Comparison of ENCODE assay signal across 10 cellular contexts in genomic region chr10:50993817-50994251, GRCh38.
DNase-seq lines count a peak whose midpoint lies in the region; ATAC-seq, FAIRE-seq and TF ChIP-seq lines count a peak whose summit lies in the region.
"Had no signal": no experiment of that assay in that cellular context is flagged by ENCODE, and none has a peak within 500 bp of the region (broad histone marks: within the 10 kb centered on the region; RNA-seq: fewer than 3 reads in every experiment).

No MANE protein-coding gene starts in this region.

- peak overlapping the region in 1 of 2 experiments; percentile 71 for H2BK12ac ChIP-seq in mesenchymal stem cell (ENCODE audit: low read length in 2 of 2)

- peak overlapping the region; percentile 54 for H4K8ac ChIP-seq in mesenchymal stem cell (ENCODE audit: low read length)

- TF ChIP-seq CTCF in transverse colon (IDR thresholded peaks at IDR 0.05): no peak

- ATAC-seq in natural killer cell treated with Interleukin-12 subunit alpha and Interleukin-12 subunit beta and Interleukin-15 and Interleukin-18, amount 100 ng/mL, for 72 hours: no peak

- peak overlapping the region; percentile 98 for H2BK120ac ChIP-seq in mesenchymal stem cell (ENCODE audit: low read depth, low read length)

- H3K4ac ChIP-seq in mesenchymal stem cell (ENCODE audit: low read depth in 1 of 2, low read length in 2 of 2): peak overlapping the region in 1 of 2 experiments; percentile 90

- H3K4me1 Mint-ChIP-seq in natural killer cell treated with Interleukin-12 subunit alpha and Interleukin-12 subunit beta and Interleukin-15 and Interleukin-18, amount 100 ng/mL, for 72 hours (ENCODE audit: low read depth in 2 of 2): peaks cover 0 to 4% of the 10 kb centered on the region in 2 donors

- FAIRE-seq in GM12891 (lab: Jason Lieb, UNC): no peak

- H3K27me3 ChIP-seq in HUES6 (ENCODE audit: control insufficient read depth, insufficient read depth, low read length): peaks cover 55% of the 10 kb centered on the region
- H3K27me3 ChIP-seq in mesenchymal stem cell (ENCODE audit: control insufficient read depth in 1 of 2, insufficient read depth in 1 of 2, low read length in 2 of 2): no peaks in the 10 kb centered on the region
- no peaks in the 10 kb centered on the region for H3K27me3 ChIP-seq in transverse colon

- peak overlapping the region in 1 of 2 experiments; percentile 93 for H3K18ac ChIP-seq in mesenchymal stem cell (ENCODE audit: low read depth in 1 of 2, low read length in 2 of 2)

- H4K91ac ChIP-seq in mesenchymal stem cell (ENCODE audit: low read length): peak overlapping the region; percentile 22

- in situ Hi-C loops in transverse colon (cut with MboI; ENCODE audit: low pct_ligation_motif_present in 1 of 4, low pct_unique_long_range_greater_than_20kb in 1 of 4, low sequenced_read_pairs in 3 of 4): loop anchor here in 2 of 4 donors (10.0 kb wide), 2 partner anchors 431 to 1221 kb away; no protein-coding TSS in a partner anchor

- H2AFZ ChIP-seq in mesenchymal stem cell (ENCODE audit: low read depth, low read length): no peak overlapping the region

- no peak overlapping the region for H2AK5ac ChIP-seq in mesenchymal stem cell (ENCODE audit: low read length, severe bottlenecking)

- H3K9me3 ChIP-seq in HUES6 (ENCODE audit: control insufficient read depth, insufficient read depth, low read depth, low read length) (no peaks in the 10 kb centered on the region), mesenchymal stem cell (ENCODE audit: control insufficient read depth, low read length) (no peaks in the 10 kb centered on the region), transverse colon (no peaks in the 10 kb centered on the region)

- no peaks in the 10 kb centered on the region for H3K79me1 ChIP-seq in mesenchymal stem cell (replicated peaks; ENCODE audit: low read length, poor library complexity, severe bottlenecking)

- H3K9ac ChIP-seq in HUES6 (ENCODE audit: low read length) (no peak overlapping the region), mesenchymal stem cell (ENCODE audit: low read length) (peak overlapping the region; percentile 92)

- no peak overlapping the region for H3K4me3 Mint-ChIP-seq in natural killer cell treated with Interleukin-12 subunit alpha and Interleukin-12 subunit beta and Interleukin-15 and Interleukin-18, amount 100 ng/mL, for 72 hours

- H3K36me3 ChIP-seq in HUES6 (ENCODE audit: control insufficient read depth, insufficient read depth, low read length): no peaks in the 10 kb centered on the region
- no peaks in the 10 kb centered on the region for H3K36me3 ChIP-seq in mesenchymal stem cell (ENCODE audit: control insufficient read depth in 1 of 2, insufficient read depth in 2 of 2, low read depth in 1 of 2, low read length in 2 of 2)
- H3K36me3 ChIP-seq in transverse colon: no peaks in the 10 kb centered on the region

- no peak overlapping the region for H2BK15ac ChIP-seq in mesenchymal stem cell (ENCODE audit: low read depth, poor library complexity, severe bottlenecking)

- TF ChIP-seq POLR2A in transverse colon (IDR thresholded peaks at IDR 0.05) (no peak), GM12891 (IDR thresholded peaks at IDR 0.05; ENCODE audit: low read depth, low read length) (no peak)

- no peak for TF ChIP-seq EP300 in transverse colon (IDR thresholded peaks at IDR 0.05; ENCODE audit: low read depth)

- no peak overlapping the region for H3K27ac Mint-ChIP-seq in natural killer cell treated with Interleukin-12 subunit alpha and Interleukin-12 subunit beta and Interleukin-15 and Interleukin-18, amount 100 ng/mL, for 72 hours

- H3K27me3 Mint-ChIP-seq in natural killer cell treated with Interleukin-12 subunit alpha and Interleukin-12 subunit beta and Interleukin-15 and Interleukin-18, amount 100 ng/mL, for 72 hours: peaks cover 30 to 38% of the 10 kb centered on the region in 2 donors

- H3K4me2 ChIP-seq in mesenchymal stem cell (ENCODE audit: low read length, poor library complexity, severe bottlenecking): peak overlapping the region; percentile 85

- intact Hi-C loops in transverse colon (cut with DNase I; ENCODE audit: low total_unique reads): loop anchor here (10.0 kb wide), 1 partner anchor 1221 kb away; no protein-coding TSS in a partner anchor

- H3K4me3 ChIP-seq in HUES6 (ENCODE audit: low read depth, low read length) (peak overlapping the region; percentile 25; the same call in 1 of the 2 replicates), mesenchymal stem cell (ENCODE audit: insufficient read depth in 1 of 2, low read depth in 1 of 2, low read length in 2 of 2) (peak overlapping the region in 1 of 2 experiments; percentile 97), transverse colon (peak overlapping the region in 3 of 4 donors; percentile 2 to 89 (median 69))

- no peak overlapping the region for H3K23ac ChIP-seq in mesenchymal stem cell (ENCODE audit: low read length in 2 of 2)

- no peak overlapping the region for H2BK5ac ChIP-seq in mesenchymal stem cell (ENCODE audit: low read depth, low read length, poor library complexity, severe bottlenecking)

- peaks cover 16% of the 10 kb centered on the region for H3K4me1 ChIP-seq in HUES6 (ENCODE audit: control insufficient read depth, insufficient read depth, low read length)
- H3K4me1 ChIP-seq in mesenchymal stem cell (ENCODE audit: control insufficient read depth, insufficient read depth, low read depth, low read length): peaks cover 17% of the 10 kb centered on the region
- H3K4me1 ChIP-seq in transverse colon: peaks cover 0 to 33% (median 28%) of the 10 kb centered on the region in 4 donors

- WGBS in mesenchymal stem cell: 0% methylated on average over 2 of the region's 3 CpGs
- 12 to 14% methylated on average over 3 of the region's 3 CpGs for WGBS in transverse colon (ENCODE audit: low coverage in 1 of 2), 2 donors

- H3K27ac ChIP-seq in HUES6 (ENCODE audit: low read depth, low read length): no peak overlapping the region
- H3K27ac ChIP-seq in mesenchymal stem cell (ENCODE audit: low read length, poor library complexity, severe bottlenecking): peak overlapping the region; percentile 62
- peak overlapping the region; percentile 83 to 89 (median 88) for H3K27ac ChIP-seq in transverse colon

- DNase-seq in epidermal melanocyte (ENCODE audit: insufficient read length, low spot score) (peak; percentile 58), mesenchymal stem cell (peak; percentile 93), transverse colon (no peak), globus pallidus (ENCODE audit: low spot score) (no peak), NCI-H187 treated with DMSO at 0.1 percent for 48 hours (lab: John Stamatoyannopoulos, UW) (no peak), GM12891 (ENCODE audit: insufficient read length, low spot score) (no peak)
- DNase-seq in natural killer cell treated with Interleukin-12 subunit alpha and Interleukin-12 subunit beta and Interleukin-15 and Interleukin-18, amount 100 ng/mL, for 72 hours (ENCODE audit: low spot score): no peak
- DNase-seq: activated CD4-positive, alpha-beta T cell treated with anti-CD3 and anti-CD28 coated beads, Interleukin-2, amount 50 U/mL, for 1 hour; anterior cingulate cortex had no signal

- H3K14ac ChIP-seq in mesenchymal stem cell (ENCODE audit: low read length in 2 of 2): peak overlapping the region in 1 of 2 experiments; percentile 62

- no peaks in the 10 kb centered on the region for H3K9me3 Mint-ChIP-seq in natural killer cell treated with Interleukin-12 subunit alpha and Interleukin-12 subunit beta and Interleukin-15 and Interleukin-18, amount 100 ng/mL, for 72 hours

- H3K36me3 Mint-ChIP-seq in natural killer cell treated with Interleukin-12 subunit alpha and Interleukin-12 subunit beta and Interleukin-15 and Interleukin-18, amount 100 ng/mL, for 72 hours: no peaks in the 10 kb centered on the region

TF ChIP-seq in GM12891, 5 proteins besides CTCF, POLR2A, EP300 and RAD21:
- TF ChIP-seq POLR2AphosphoS5 (IDR thresholded peaks at IDR 0.05; ENCODE audit: low read depth, low read length) (no peak), POU2F2 (IDR thresholded peaks at IDR 0.05; ENCODE audit: low read depth, low read length) (no peak), TAF1 (IDR thresholded peaks at IDR 0.05; ENCODE audit: low read depth, low read length) (no peak), SPI1 (IDR thresholded peaks at IDR 0.05; ENCODE audit: low read depth, low read length) (no peak), PAX5 (IDR thresholded peaks at IDR 0.05; ENCODE audit: insufficient read depth, low read length, severe bottlenecking) (no peak)

Comparison
In these comparisons a context has a peak if more than half of its experiments do, and no peak if none do; other contexts are left out.
1. DNase-seq: peak in epidermal melanocyte (single experiment) and mesenchymal stem cell (single experiment); none in transverse colon (single experiment), natural killer cell treated with Interleukin-12 subunit alpha and Interleukin-12 subunit beta and Interleukin-15 and Interleukin-18, amount 100 ng/mL, for 72 hours (single experiment), globus pallidus (single experiment), NCI-H187 treated with DMSO at 0.1 percent for 48 hours (single experiment) and GM12891 (single experiment).